In the genomic region with DNA sequence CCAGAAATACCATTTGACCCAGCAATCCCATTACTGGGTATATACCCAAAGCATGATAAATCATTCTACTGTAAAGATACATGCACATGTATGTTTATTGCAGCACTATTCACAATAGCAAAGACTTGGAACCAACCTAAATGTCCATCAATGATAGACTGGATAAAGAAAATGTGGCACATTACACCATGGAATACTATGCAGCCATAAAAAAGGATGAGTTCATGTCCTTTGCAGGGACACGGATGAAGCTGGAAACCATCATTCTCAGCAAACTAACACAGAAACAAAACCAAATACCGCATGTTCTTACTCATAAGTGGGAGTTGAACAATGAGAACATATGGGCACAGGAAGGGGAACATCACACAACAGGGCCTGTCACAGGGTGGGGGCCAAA, we compare ENCODE assay signal across 2 cellular contexts.
DNase-seq lines count a peak whose midpoint lies in the region; ATAC-seq, FAIRE-seq and TF ChIP-seq lines count a peak whose summit lies in the region.
"Not testable (repeated sequence)": the region's sequence is repeated elsewhere in the genome, so short reads cannot be mapped to it uniquely, and the experiment has no call there.

No MANE protein-coding gene starts in this region.

- H3K9me3 ChIP-seq in HEK293 (ENCODE audit: control insufficient read depth, insufficient read depth, low read depth, low read length); K562 (replicated peaks; ENCODE audit: control insufficient read depth, insufficient read depth, low read depth, low read length): not testable (repeated sequence)

- not testable (repeated sequence) for H3K27me3 ChIP-seq in K562 (ENCODE audit: control insufficient read depth in 2 of 2, insufficient read depth in 2 of 2, low read length in 2 of 2)

- intact Hi-C loops in K562 (cut with micrococcal nuclease): not testable (repeated sequence)

- not testable (repeated sequence) for TF ChIP-seq RAD21 in K562 (CRISPR knock-in tag; conservative IDR thresholded peaks at IDR 0.05 in 1 of 2, IDR thresholded peaks at IDR 0.05 in 1 of 2)

- H2AFZ ChIP-seq in K562 (ENCODE audit: low read depth, low read length): not testable (repeated sequence)

- not testable (repeated sequence) for FAIRE-seq in K562 (lab: Jason Lieb, UNC)

- H3K4me2 ChIP-seq in K562 (ENCODE audit: insufficient read depth, low read length): not testable (repeated sequence)

- WGBS in K562 (ENCODE audit: insufficient coverage, low coverage, missing lambda C conversion rate): 67% methylated on average over 2 of the region's 2 CpGs

- not testable (repeated sequence) for H3K79me2 ChIP-seq in K562 (ENCODE audit: control insufficient read depth, insufficient read depth, low read length)

- not testable (repeated sequence) for H4K20me1 ChIP-seq in K562 (replicated peaks; ENCODE audit: control insufficient read depth, insufficient read depth, low read length)

- TF ChIP-seq CTCF in HEK293 (tag by site-specific recombination; IDR thresholded peaks at IDR 0.05); K562 (IDR thresholded peaks at IDR 0.05 in 2 of 3, conservative IDR thresholded peaks at IDR 0.05 in 1 of 3; ENCODE audit: insufficient read depth in 2 of 3, low read depth in 1 of 3, low read length in 3 of 3): not testable (repeated sequence)

- not testable (repeated sequence) for TF ChIP-seq POLR2A in K562 (conservative IDR thresholded peaks at IDR 0.05)

- not testable (repeated sequence) for H3K9ac ChIP-seq in K562 (ENCODE audit: insufficient read depth in 1 of 2, low read depth in 2 of 2, low read length in 2 of 2)

- BruUV-seq in K562 (replicated peaks; lab: Mats Ljungman, UMichigan): not testable (repeated sequence)

- in situ Hi-C loops in K562 (cut with MboI): not testable (repeated sequence)

- POLR2A ChIA-PET in HEK293 (lab: Yijun Ruan, JAX); K562 (lab: Yijun Ruan, JAX): not testable (repeated sequence)

- H3K27ac ChIP-seq in HEK293 (ENCODE audit: extremely low read depth, low read depth, low read length); K562 (ENCODE audit: extremely low read depth, low read depth, low read length): not testable (repeated sequence)

- DNase-seq in K562 (ENCODE audit: extremely low read depth in 1 of 4, low spot score in 3 of 4): not testable (repeated sequence)

- TF ChIP-seq EP300 in K562 (IDR thresholded peaks at IDR 0.05; ENCODE audit: low read length): not testable (repeated sequence)

- H3K4me1 ChIP-seq in HEK293 (ENCODE audit: control insufficient read depth, insufficient read depth, low read length); K562 (replicated peaks in 1 of 2; ENCODE audit: control insufficient read depth in 2 of 2, insufficient read depth in 2 of 2, low read length in 2 of 2): not testable (repeated sequence)

- not testable (repeated sequence) for ATAC-seq in K562

- H3K4me3 ChIP-seq in HEK293 (ENCODE audit: low read depth, low read length); K562: not testable (repeated sequence)

- H3K9me1 ChIP-seq in K562 (ENCODE audit: control insufficient read depth, insufficient read depth, low read length): not testable (repeated sequence)

- not testable (repeated sequence) for H3K36me3 ChIP-seq in HEK293 (ENCODE audit: control insufficient read depth in 2 of 2, insufficient read depth in 1 of 2, low read length in 2 of 2); K562 (ENCODE audit: control insufficient read depth, insufficient read depth, low read length)

- CTCF ChIA-PET in HEK293 (lab: Yijun Ruan, JAX); K562 (lab: Yijun Ruan, JAX; ENCODE audit: low intra/inter-chr PET ratio): not testable (repeated sequence)

TF ChIP-seq in HEK293, 187 proteins besides CTCF, POLR2A, EP300 and RAD21:
- TF ChIP-seq ZNF280D (tag by site-specific recombination; IDR thresholded peaks at IDR 0.05): peak; percentile 79; the same call in 1 of the 2 replicates
- peak; percentile 95 for TF ChIP-seq ZNF146 (tag by site-specific recombination; IDR thresholded peaks at IDR 0.05)

TF ChIP-seq in K562, 482 proteins besides CTCF, POLR2A, EP300 and RAD21:
- peak; percentile 40; the same call in 1 of the 2 replicates for TF ChIP-seq SMARCA5 (IDR thresholded peaks at IDR 0.05)
- TF ChIP-seq, protein P1, sequence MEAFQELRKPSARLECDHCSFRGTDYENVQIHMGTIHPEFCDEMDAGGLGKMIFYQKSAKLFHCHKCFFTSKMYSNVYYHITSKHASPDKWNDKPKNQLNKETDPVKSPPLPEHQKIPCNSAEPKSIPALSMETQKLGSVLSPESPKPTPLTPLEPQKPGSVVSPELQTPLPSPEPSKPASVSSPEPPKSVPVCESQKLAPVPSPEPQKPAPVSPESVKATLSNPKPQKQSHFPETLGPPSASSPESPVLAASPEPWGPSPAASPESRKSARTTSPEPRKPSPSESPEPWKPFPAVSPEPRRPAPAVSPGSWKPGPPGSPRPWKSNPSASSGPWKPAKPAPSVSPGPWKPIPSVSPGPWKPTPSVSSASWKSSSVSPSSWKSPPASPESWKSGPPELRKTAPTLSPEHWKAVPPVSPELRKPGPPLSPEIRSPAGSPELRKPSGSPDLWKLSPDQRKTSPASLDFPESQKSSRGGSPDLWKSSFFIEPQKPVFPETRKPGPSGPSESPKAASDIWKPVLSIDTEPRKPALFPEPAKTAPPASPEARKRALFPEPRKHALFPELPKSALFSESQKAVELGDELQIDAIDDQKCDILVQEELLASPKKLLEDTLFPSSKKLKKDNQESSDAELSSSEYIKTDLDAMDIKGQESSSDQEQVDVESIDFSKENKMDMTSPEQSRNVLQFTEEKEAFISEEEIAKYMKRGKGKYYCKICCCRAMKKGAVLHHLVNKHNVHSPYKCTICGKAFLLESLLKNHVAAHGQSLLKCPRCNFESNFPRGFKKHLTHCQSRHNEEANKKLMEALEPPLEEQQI (IDR thresholded peaks at IDR 0.05): peak; percentile 68; the same call in 1 of the 2 replicates
- TF ChIP-seq BCOR (IDR thresholded peaks at IDR 0.05): peak; percentile 88
- peak; percentile 59 to 72 for TF ChIP-seq KDM1A (IDR thresholded peaks at IDR 0.05)
- TF ChIP-seq ZNF146 (CRISPR knock-in tag; IDR thresholded peaks at IDR 0.05; ENCODE audit: unreplicated experiment): peak; percentile 91
